In genomic region chr16:57593990-57594389, GRCh38 we compare ENCODE assay signal across 1 cellular context.
TF ChIP-seq lines count a peak whose summit lies in the region.

No MANE protein-coding gene starts in this region.

TF ChIP-seq in K562, 482 proteins besides CTCF, POLR2A, EP300 and RAD21:
- no peak for TF ChIP-seq CEBPZ (IDR thresholded peaks at IDR 0.05; ENCODE audit: borderline replicate concordance, low read depth, low read length)
- peak; percentile 48 for TF ChIP-seq BCOR (IDR thresholded peaks at IDR 0.05)
- TF ChIP-seq ZNF146 (CRISPR knock-in tag; IDR thresholded peaks at IDR 0.05; ENCODE audit: unreplicated experiment), result peak; percentile 99
- no peak for TF ChIP-seq UBTF (IDR thresholded peaks at IDR 0.05; ENCODE audit: borderline replicate concordance in 1 of 2, low read depth in 2 of 2, low read length in 2 of 2)
- TF ChIP-seq ZNF507 (tag; conservative IDR thresholded peaks at IDR 0.05), result no peak
- no peak for TF ChIP-seq ZNF764 (CRISPR knock-in tag; IDR thresholded peaks at IDR 0.05; ENCODE audit: low read depth)
- TF ChIP-seq CHD4 (IDR thresholded peaks at IDR 0.05; ENCODE audit: insufficient read depth, insufficient replicate concordance, low read depth, low read length, poor library complexity, severe bottlenecking), result peak; percentile 50
- TF ChIP-seq ADNP (tag; IDR thresholded peaks at IDR 0.05), result peak; percentile 55; the same call in 1 of the 2 replicates
- TF ChIP-seq ILF3 (IDR thresholded peaks at IDR 0.05; ENCODE audit: borderline replicate concordance), result no peak
- TF ChIP-seq RBM25 (IDR thresholded peaks at IDR 0.05; ENCODE audit: low read depth, low read length, severe bottlenecking), result peak; percentile 92
- no peak for TF ChIP-seq NR3C1 (CRISPR knock-in tag; IDR thresholded peaks at IDR 0.05)
- TF ChIP-seq ZKSCAN1 (IDR thresholded peaks at IDR 0.05; ENCODE audit: low read depth, low read length), result no peak
TF ChIP-seq in K562: peak in this region for 5.
